In the genomic region with DNA sequence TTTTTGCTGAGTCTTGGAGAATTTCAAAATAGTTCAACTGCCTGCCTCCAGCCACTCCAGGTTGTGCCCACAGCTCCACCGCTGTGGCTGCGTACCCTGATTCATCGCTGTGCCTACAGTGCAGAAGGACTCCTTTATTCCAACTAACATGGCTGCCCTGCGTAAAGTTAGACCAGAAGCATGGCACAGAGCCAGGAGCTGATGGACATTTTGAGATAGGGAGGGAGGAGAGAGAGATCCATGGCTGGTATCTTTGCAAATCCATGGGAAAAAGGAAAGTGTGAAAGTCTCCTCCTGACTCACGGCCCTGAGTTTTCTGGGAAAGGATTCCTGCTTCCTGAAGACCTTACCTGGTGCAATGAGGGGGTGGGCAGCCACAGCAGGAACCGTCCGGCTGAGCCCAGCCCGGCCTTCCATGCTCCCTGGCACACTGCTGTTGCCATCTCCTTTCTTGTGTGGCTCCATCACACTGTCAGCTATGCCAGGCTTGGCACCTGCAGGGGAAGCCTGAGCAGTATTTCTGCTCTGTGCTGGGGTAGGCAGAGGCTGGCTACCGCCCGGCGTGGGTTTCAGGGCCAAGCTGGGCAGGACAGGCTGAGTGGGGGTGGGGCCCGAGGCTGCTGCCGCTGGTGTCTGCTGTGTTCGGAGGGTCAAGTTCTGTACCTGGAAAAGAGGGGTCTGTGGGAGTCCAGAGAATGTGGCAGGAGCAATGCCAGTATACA, we compare ENCODE assay signal across 1 cellular context.
TF ChIP-seq lines count a peak whose summit lies in the region.

No MANE protein-coding gene starts in this region.

TF ChIP-seq in HepG2, 621 proteins besides CTCF, POLR2A, EP300 and RAD21 (continued from another document):
- TF ChIP-seq, protein P1, sequence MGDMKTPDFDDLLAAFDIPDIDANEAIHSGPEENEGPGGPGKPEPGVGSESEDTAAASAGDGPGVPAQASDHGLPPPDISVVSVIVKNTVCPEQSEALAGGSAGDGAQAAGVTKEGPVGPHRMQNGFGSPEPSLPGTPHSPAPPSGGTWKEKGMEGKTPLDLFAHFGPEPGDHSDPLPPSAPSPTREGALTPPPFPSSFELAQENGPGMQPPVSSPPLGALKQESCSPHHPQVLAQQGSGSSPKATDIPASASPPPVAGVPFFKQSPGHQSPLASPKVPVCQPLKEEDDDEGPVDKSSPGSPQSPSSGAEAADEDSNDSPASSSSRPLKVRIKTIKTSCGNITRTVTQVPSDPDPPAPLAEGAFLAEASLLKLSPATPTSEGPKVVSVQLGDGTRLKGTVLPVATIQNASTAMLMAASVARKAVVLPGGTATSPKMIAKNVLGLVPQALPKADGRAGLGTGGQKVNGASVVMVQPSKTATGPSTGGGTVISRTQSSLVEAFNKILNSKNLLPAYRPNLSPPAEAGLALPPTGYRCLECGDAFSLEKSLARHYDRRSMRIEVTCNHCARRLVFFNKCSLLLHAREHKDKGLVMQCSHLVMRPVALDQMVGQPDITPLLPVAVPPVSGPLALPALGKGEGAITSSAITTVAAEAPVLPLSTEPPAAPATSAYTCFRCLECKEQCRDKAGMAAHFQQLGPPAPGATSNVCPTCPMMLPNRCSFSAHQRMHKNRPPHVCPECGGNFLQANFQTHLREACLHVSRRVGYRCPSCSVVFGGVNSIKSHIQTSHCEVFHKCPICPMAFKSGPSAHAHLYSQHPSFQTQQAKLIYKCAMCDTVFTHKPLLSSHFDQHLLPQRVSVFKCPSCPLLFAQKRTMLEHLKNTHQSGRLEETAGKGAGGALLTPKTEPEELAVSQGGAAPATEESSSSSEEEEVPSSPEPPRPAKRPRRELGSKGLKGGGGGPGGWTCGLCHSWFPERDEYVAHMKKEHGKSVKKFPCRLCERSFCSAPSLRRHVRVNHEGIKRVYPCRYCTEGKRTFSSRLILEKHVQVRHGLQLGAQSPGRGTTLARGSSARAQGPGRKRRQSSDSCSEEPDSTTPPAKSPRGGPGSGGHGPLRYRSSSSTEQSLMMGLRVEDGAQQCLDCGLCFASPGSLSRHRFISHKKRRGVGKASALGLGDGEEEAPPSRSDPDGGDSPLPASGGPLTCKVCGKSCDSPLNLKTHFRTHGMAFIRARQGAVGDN (CRISPR knock-in tag; IDR thresholded peaks at IDR 0.05), result 0 out of 2 replicates have a peak, but pooled peaks have one; percentile 22
- TF ChIP-seq, protein P2, sequence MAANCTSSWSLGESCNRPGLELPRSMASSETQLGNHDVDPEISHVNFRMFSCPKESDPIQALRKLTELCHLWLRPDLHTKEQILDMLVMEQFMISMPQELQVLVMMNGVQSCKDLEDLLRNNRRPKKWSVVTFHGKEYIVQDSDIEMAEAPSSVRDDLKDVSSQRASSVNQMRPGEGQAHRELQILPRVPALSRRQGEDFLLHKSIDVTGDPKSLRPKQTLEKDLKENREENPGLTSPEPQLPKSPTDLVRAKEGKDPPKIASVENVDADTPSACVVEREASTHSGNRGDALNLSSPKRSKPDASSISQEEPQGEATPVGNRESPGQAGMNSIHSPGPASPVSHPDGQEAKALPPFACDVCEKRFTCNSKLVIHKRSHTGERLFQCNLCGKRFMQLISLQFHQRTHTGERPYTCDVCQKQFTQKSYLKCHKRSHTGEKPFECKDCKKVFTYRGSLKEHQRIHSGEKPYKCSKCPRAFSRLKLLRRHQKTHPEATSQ (CRISPR knock-in tag; IDR thresholded peaks at IDR 0.05; ENCODE audit: borderline replicate concordance), result no peak
- TF ChIP-seq HNRNPK (IDR thresholded peaks at IDR 0.05; ENCODE audit: low read depth, low read length, poor library complexity, severe bottlenecking), result no peak
- peak; percentile 90 for TF ChIP-seq ZNF331 (CRISPR knock-in tag; IDR thresholded peaks at IDR 0.05)
- TF ChIP-seq, protein P3, sequence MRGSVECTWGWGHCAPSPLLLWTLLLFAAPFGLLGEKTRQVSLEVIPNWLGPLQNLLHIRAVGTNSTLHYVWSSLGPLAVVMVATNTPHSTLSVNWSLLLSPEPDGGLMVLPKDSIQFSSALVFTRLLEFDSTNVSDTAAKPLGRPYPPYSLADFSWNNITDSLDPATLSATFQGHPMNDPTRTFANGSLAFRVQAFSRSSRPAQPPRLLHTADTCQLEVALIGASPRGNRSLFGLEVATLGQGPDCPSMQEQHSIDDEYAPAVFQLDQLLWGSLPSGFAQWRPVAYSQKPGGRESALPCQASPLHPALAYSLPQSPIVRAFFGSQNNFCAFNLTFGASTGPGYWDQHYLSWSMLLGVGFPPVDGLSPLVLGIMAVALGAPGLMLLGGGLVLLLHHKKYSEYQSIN (CRISPR knock-in tag; IDR thresholded peaks at IDR 0.05; ENCODE audit: borderline replicate concordance), result no peak
- TF ChIP-seq, protein P4, sequence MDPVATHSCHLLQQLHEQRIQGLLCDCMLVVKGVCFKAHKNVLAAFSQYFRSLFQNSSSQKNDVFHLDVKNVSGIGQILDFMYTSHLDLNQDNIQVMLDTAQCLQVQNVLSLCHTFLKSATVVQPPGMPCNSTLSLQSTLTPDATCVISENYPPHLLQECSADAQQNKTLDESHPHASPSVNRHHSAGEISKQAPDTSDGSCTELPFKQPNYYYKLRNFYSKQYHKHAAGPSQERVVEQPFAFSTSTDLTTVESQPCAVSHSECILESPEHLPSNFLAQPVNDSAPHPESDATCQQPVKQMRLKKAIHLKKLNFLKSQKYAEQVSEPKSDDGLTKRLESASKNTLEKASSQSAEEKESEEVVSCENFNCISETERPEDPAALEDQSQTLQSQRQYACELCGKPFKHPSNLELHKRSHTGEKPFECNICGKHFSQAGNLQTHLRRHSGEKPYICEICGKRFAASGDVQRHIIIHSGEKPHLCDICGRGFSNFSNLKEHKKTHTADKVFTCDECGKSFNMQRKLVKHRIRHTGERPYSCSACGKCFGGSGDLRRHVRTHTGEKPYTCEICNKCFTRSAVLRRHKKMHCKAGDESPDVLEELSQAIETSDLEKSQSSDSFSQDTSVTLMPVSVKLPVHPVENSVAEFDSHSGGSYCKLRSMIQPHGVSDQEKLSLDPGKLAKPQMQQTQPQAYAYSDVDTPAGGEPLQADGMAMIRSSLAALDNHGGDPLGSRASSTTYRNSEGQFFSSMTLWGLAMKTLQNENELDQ (CRISPR knock-in tag; IDR thresholded peaks at IDR 0.05; ENCODE audit: borderline replicate concordance), result no peak
- TF ChIP-seq MAFF (IDR thresholded peaks at IDR 0.05; ENCODE audit: low read depth, low read length), result 0 out of 2 replicates have a peak, but pooled peaks have one; percentile 30
